In the genomic region with DNA sequence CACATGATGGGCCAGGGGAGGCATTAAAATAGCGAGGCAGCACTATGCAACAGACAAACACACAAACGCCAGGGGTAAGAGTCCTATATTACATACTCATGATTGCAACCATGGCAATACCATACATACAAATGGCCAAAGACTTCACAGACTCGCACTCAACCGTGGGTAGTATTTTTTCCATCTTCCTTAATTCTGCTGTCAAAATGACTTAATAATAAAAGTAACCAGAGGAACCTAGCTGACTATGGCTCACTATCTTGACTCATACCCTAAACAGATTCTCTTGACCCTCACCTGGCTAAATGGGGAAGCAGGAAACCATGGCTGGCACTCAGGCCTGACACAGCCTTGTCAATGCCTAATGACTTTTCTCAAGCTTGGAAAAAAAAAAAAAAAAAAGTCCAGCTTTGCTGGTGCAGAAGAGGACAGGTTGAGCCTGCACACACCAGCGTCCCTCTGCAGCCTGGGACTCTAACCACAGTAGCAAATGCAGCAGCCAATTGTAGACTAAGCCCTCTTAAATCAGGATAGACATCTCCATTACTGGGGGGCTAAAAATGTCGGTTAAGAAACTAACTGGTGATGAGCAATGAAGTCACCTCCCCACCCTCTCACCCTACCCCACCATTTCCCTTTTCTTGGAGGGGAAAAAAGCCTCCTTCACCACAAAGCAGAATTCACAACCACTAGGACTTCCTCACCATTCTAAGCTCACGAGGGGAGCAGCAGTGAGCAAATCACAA, we compare ENCODE assay signal across 11 cellular contexts. TPM values are rescaled to one million over a fixed set of nuclear protein-coding genes. Genes with fewer than 3 reads are reported as not detected.
DNase-seq lines count a peak whose midpoint lies in the region; ATAC-seq lines count a peak whose summit lies in the region.
"Had no signal": no experiment of that assay in that cellular context is flagged by ENCODE, and none has a peak within 500 bp of the region (broad histone marks: within the 10 kb centered on the region; RNA-seq: fewer than 3 reads in every experiment).

No MANE protein-coding gene starts in this region.

- intact Hi-C loops in CD4-positive, alpha-beta memory T cell (cut with micrococcal nuclease): no loop called here

- no peaks in the 10 kb centered on the region for H3K27me3 ChIP-seq in CD4-positive, alpha-beta memory T cell (ENCODE audit: insufficient read depth, low read length)
- H3K27me3 ChIP-seq: foreskin keratinocyte had no signal

- CTCF ChIA-PET in CD4-positive, alpha-beta memory T cell (lab: Charles Lee; ENCODE audit: partially characterized antibody): interaction anchor here (1.0 to 2.1 kb wide), 6 partner anchors 10 to 45 kb away, joined by 3 to 6 read pairs (median 3); no protein-coding TSS in a partner anchor

- peak overlapping the region in 7 of 8 donors; percentile 69 to 84 (median 79) for H3K4me3 Mint-ChIP-seq in CD4-positive, alpha-beta memory T cell
- H3K4me3 Mint-ChIP-seq: neural crest cell had no signal

- peak in 2 of 5 donors; percentile 30 to 46 for DNase-seq in CD4-positive, alpha-beta memory T cell
- DNase-seq in SKM-1 treated with dmso at 0.1 percent for 144 hours (lab: John Stamatoyannopoulos, UW; ENCODE audit: unreplicated experiment) (peak; percentile 51), medulla oblongata (ENCODE audit: extremely low spot score) (peak; percentile 65), NCI-H226 (no peak), HUDEP-2 (lab: John Stamatoyannopoulos, UW; ENCODE audit: unreplicated experiment in 76 of 76) (no peak), SW480 (ENCODE audit: low spot score) (no peak)
- DNase-seq: foreskin keratinocyte had no signal

- H3K4me1 Mint-ChIP-seq in CD4-positive, alpha-beta memory T cell: peaks cover 70 to 92% (median 81%) of the 10 kb centered on the region in 4 donors

- peak; percentile 44 for ATAC-seq in GM21825 (IDR thresholded peaks at IDR 0.05; ENCODE audit: unreplicated experiment)
- no peak for ATAC-seq in GM21723 (IDR thresholded peaks at IDR 0.05; ENCODE audit: unreplicated experiment)
- ATAC-seq: foreskin keratinocyte had no signal

- H3K36me3 Mint-ChIP-seq in CD4-positive, alpha-beta memory T cell: no peaks in the 10 kb centered on the region

- H3K9me3 Mint-ChIP-seq in CD4-positive, alpha-beta memory T cell: no peaks in the 10 kb centered on the region
- H3K9me3 Mint-ChIP-seq: neural crest cell had no signal

- no peaks in the 10 kb centered on the region for H3K27me3 Mint-ChIP-seq in CD4-positive, alpha-beta memory T cell

- H3K36me3 ChIP-seq in CD4-positive, alpha-beta memory T cell (ENCODE audit: insufficient read depth, low read length): no peaks in the 10 kb centered on the region

- peak overlapping the region; percentile 74 to 85 (median 81) for H3K27ac Mint-ChIP-seq in CD4-positive, alpha-beta memory T cell

- H3K4me1 ChIP-seq in CD4-positive, alpha-beta memory T cell (ENCODE audit: insufficient read depth, low read length): peaks cover 91% of the 10 kb centered on the region

- peak overlapping the region; percentile 35 for H3K27ac ChIP-seq in CD4-positive, alpha-beta memory T cell (ENCODE audit: low read depth, low read length)
- H3K27ac ChIP-seq: foreskin keratinocyte, KMS-11 had no signal

- POLR2A ChIA-PET in CD4-positive, alpha-beta memory T cell (lab: Charles Lee; ENCODE audit: partially characterized antibody): interaction anchor here (0.6 to 2.3 kb wide), 5 partner anchors 9 to 27 kb away, joined by 3 to 14 read pairs (median 6); a partner anchor contains a TSS

- H3K4me3 ChIP-seq in CD4-positive, alpha-beta memory T cell (ENCODE audit: low read length in 2 of 2): no peak overlapping the region

- H3K9me3 ChIP-seq in CD4-positive, alpha-beta memory T cell (ENCODE audit: control insufficient read depth in 1 of 2, low read length in 2 of 2): no peaks in the 10 kb centered on the region

RNA-seq across cellular contexts. Expression of a gene that starts 23.1 kb away (rescaled TPM):
- total RNA-seq in CD4-positive, alpha-beta memory T cell: 10 to 100 TPM; 59.3 to 59.4 TPM
- 100 to 1,000 TPM in 1 of 2 donors, 10 to 100 TPM in 1; 86.5 to 102 TPM for polyA plus RNA-seq in CD4-positive, alpha-beta memory T cell

RNA-seq across cellular contexts. Expression of a gene that starts 26.0 kb away (rescaled TPM):
- 100 to 1,000 TPM; 144 to 147 TPM for total RNA-seq in CD4-positive, alpha-beta memory T cell
- 10 to 100 TPM in 1 of 2 donors, 1 to 10 TPM in 1; 4.5 to 16.0 TPM for polyA plus RNA-seq in CD4-positive, alpha-beta memory T cell

Comparison
In these comparisons a context has a peak if more than half of its experiments do, and no peak if none do; other contexts are left out.
1. DNase-seq: peak in SKM-1 treated with dmso at 0.1 percent for 144 hours (single experiment) and medulla oblongata (single experiment); none in NCI-H226 (single experiment), HUDEP-2 (0 of 76) and SW480 (single experiment).